18 cellular contexts compared by ENCODE assay signal in genomic region chr1:2136836-2137235, GRCh38. TPM values are rescaled to one million over a fixed set of nuclear protein-coding genes. Genes with fewer than 3 reads are reported as not detected.
A peak's percentile ranks its signal among the peaks of the same experiment; 100 is the strongest.
DNase-seq lines count a peak whose midpoint lies in the region; ATAC-seq and TF ChIP-seq lines count a peak whose summit lies in the region.
"Had no signal": no experiment of that assay in that cellular context is flagged by ENCODE, and none has a peak within 500 bp of the region (broad histone marks: within the 10 kb centered on the region; RNA-seq: fewer than 3 reads in every experiment).

No MANE protein-coding gene starts in this region.

- H3K4me3 ChIP-seq in muscle layer of duodenum (ENCODE audit: low read depth in 1 of 2, low read length in 2 of 2) = no peak overlapping the region
- no peak overlapping the region for H3K4me3 ChIP-seq in transverse colon
- H3K4me3 ChIP-seq: thyroid gland had no signal

- H3K27me3 ChIP-seq in muscle layer of duodenum (ENCODE audit: low read depth, low read length) = no peaks in the 10 kb centered on the region
- no peaks in the 10 kb centered on the region for H3K27me3 ChIP-seq in transverse colon
- H3K27me3 ChIP-seq: thyroid gland had no signal

- H3K4me1 Mint-ChIP-seq in activated naive CD4-positive, alpha-beta T cell treated with anti-CD3 and anti-CD28 coated beads for 36 hours (ENCODE audit: low read depth) = peaks cover 19% of the 10 kb centered on the region

- H3K9me3 Mint-ChIP-seq in activated naive CD4-positive, alpha-beta T cell treated with anti-CD3 and anti-CD28 coated beads, Interleukin-2, amount 50 U/mL, for 72 hours = no peaks in the 10 kb centered on the region
- H3K9me3 Mint-ChIP-seq in activated naive CD4-positive, alpha-beta T cell treated with anti-CD3 and anti-CD28 coated beads for 36 hours = no peaks in the 10 kb centered on the region
- H3K9me3 Mint-ChIP-seq: activated CD4-positive, alpha-beta T cell treated with anti-CD3 and anti-CD28 coated beads, Interleukin-2, amount 10 ng/mL, durations not matched to agents 24 days and 14 days had no signal

- H3K36me3 Mint-ChIP-seq in activated naive CD4-positive, alpha-beta T cell treated with anti-CD3 and anti-CD28 coated beads, Interleukin-2, amount 50 U/mL, for 72 hours = no peaks in the 10 kb centered on the region
- H3K36me3 Mint-ChIP-seq in activated naive CD4-positive, alpha-beta T cell treated with anti-CD3 and anti-CD28 coated beads for 36 hours (ENCODE audit: low read depth) = no peaks in the 10 kb centered on the region

- H3K9me3 ChIP-seq in muscle layer of duodenum (ENCODE audit: control insufficient read depth in 1 of 2, low read length in 2 of 2) (no peaks in the 10 kb centered on the region), transverse colon (no peaks in the 10 kb centered on the region)
- H3K9me3 ChIP-seq: thyroid gland had no signal

- CTCF ChIA-PET in activated naive CD4-positive, alpha-beta T cell treated with anti-CD3 and anti-CD28 coated beads for 36 hours (lab: Charles Lee) = no interaction called here

- H3K27me3 Mint-ChIP-seq in activated naive CD4-positive, alpha-beta T cell treated with anti-CD3 and anti-CD28 coated beads for 36 hours (ENCODE audit: low read depth) = no peaks in the 10 kb centered on the region

- H3K36me3 ChIP-seq in muscle layer of duodenum (ENCODE audit: control insufficient read depth in 1 of 2, insufficient read depth in 2 of 2, low read length in 2 of 2) = no peaks in the 10 kb centered on the region
- H3K36me3 ChIP-seq in transverse colon = no peaks in the 10 kb centered on the region
- H3K36me3 ChIP-seq: thyroid gland had no signal

- intact Hi-C loops in activated naive CD4-positive, alpha-beta T cell treated with anti-CD3 and anti-CD28 coated beads for 36 hours (cut with micrococcal nuclease) = no loop called here
- intact Hi-C loops in transverse colon (cut with DNase I; ENCODE audit: low total_unique reads) = no loop called here

- no peak for ATAC-seq in activated naive CD4-positive, alpha-beta T cell treated with anti-CD3 and anti-CD28 coated beads, Interleukin-2, amount 50 U/mL, for 72 hours
- no peak for ATAC-seq in GM18498 (IDR thresholded peaks at IDR 0.05; ENCODE audit: unreplicated experiment)

- no peak for TF ChIP-seq POLR2A in transverse colon (IDR thresholded peaks at IDR 0.05)

- TF ChIP-seq EP300 in transverse colon (IDR thresholded peaks at IDR 0.05; ENCODE audit: low read depth) = no peak

- 38 to 52% methylated on average over 2 to 11 of the region's 11 CpGs for WGBS in transverse colon (ENCODE audit: low coverage in 1 of 2), 2 donors

- H3K27ac Mint-ChIP-seq in activated naive CD4-positive, alpha-beta T cell treated with anti-CD3 and anti-CD28 coated beads, Interleukin-2, amount 50 U/mL, for 72 hours = peak overlapping the region; percentile 1 to 33
- no peak overlapping the region for H3K27ac Mint-ChIP-seq in activated naive CD4-positive, alpha-beta T cell treated with anti-CD3 and anti-CD28 coated beads for 36 hours
- H3K27ac Mint-ChIP-seq: activated CD4-positive, alpha-beta T cell treated with anti-CD3 and anti-CD28 coated beads, Interleukin-2, amount 10 ng/mL, durations not matched to agents 24 days and 14 days had no signal

- no peak for TF ChIP-seq CTCF in transverse colon (IDR thresholded peaks at IDR 0.05)

- in situ Hi-C loops in transverse colon (cut with MboI; ENCODE audit: low pct_ligation_motif_present in 1 of 4, low pct_unique_long_range_greater_than_20kb in 1 of 4, low sequenced_read_pairs in 3 of 4) = no loop called here

- no peak overlapping the region for H3K4me3 Mint-ChIP-seq in activated naive CD4-positive, alpha-beta T cell treated with anti-CD3 and anti-CD28 coated beads for 36 hours
- H3K4me3 Mint-ChIP-seq: activated CD4-positive, alpha-beta T cell treated with anti-CD3 and anti-CD28 coated beads, Interleukin-2, amount 10 ng/mL, durations not matched to agents 24 days and 14 days had no signal

- DNase-seq in activated naive CD4-positive, alpha-beta T cell treated with anti-CD3 and anti-CD28 coated beads, Interleukin-2, amount 50 U/mL, for 72 hours (ENCODE audit: low spot score in 2 of 2) = no peak
- no peak for DNase-seq in activated naive CD4-positive, alpha-beta T cell treated with anti-CD3 and anti-CD28 coated beads for 36 hours
- DNase-seq in cerebellar cortex (ENCODE audit: low spot score) (peak; percentile 25), transverse colon (no peak), activated T-cell treated with anti-CD3 and anti-CD28 coated beads for 4 hours (no peak), NCI-H774 (lab: John Stamatoyannopoulos, UW) (no peak)
- DNase-seq: activated CD4-positive, alpha-beta T cell treated with anti-CD3 and anti-CD28 coated beads, Interleukin-2, amount 10 ng/mL, durations not matched to agents 24 days and 14 days; DND-41; glutamatergic neuron; NCI-H1092 treated with DMSO at 0.1 percent for 48 hours; NCI-H2029 treated with DMSO at 0.1 percent for 48 hours; NCI-H345; stimulated activated CD4-positive, alpha-beta T cell treated with anti-CD3 and anti-CD28 coated beads, Interleukin-4, amount 100 ng/mL, for 24 hours; stimulated activated naive CD4-positive, alpha-beta T cell treated with Interleukin-2 at 50 U/mL for 16 hours; thyroid gland had no signal

- peaks cover 5 to 12% of the 10 kb centered on the region in 2 donors for H3K4me1 ChIP-seq in muscle layer of duodenum (ENCODE audit: control insufficient read depth in 1 of 2, insufficient read depth in 2 of 2, low read length in 2 of 2)
- H3K4me1 ChIP-seq in transverse colon = peaks cover 13 to 62% (median 55%) of the 10 kb centered on the region in 4 donors

- H3K27ac ChIP-seq in muscle layer of duodenum (ENCODE audit: low read length) = peak overlapping the region; percentile 89
- H3K27ac ChIP-seq in transverse colon = peak overlapping the region; percentile 65 to 90 (median 86)
- H3K27ac ChIP-seq: 22Rv1, thyroid gland had no signal

RNA-seq across cellular contexts. Expression of gene FAAP20, which starts 57.7 kb away (rescaled TPM):
- total RNA-seq in activated naive CD4-positive, alpha-beta T cell treated with anti-CD3 and anti-CD28 coated beads, Interleukin-2, amount 50 U/mL, for 72 hours = 10 to 100 TPM; 59.1 to 66.9 TPM
- total RNA-seq in activated naive CD4-positive, alpha-beta T cell treated with anti-CD3 and anti-CD28 coated beads for 36 hours = 10 to 100 TPM; 48.2 to 54.4 TPM
- total RNA-seq in transverse colon = 10 to 100 TPM; 19.4 to 84.5 (median 34.9) TPM
